In genomic region chr3:130179353-130179965, GRCh38 we compare ENCODE assay signal across 8 cellular contexts.
DNase-seq lines count a peak whose midpoint lies in the region; ATAC-seq and TF ChIP-seq lines count a peak whose summit lies in the region.
"Not testable (repeated sequence)": the region's sequence is repeated elsewhere in the genome, so short reads cannot be mapped to it uniquely, and the experiment has no call there.

No MANE protein-coding gene starts in this region.

- not testable (repeated sequence) for ATAC-seq in naive thymus-derived CD4-positive, alpha-beta T cell

- not testable (repeated sequence) for H3K9me3 ChIP-seq in naive thymus-derived CD4-positive, alpha-beta T cell (ENCODE audit: control insufficient read depth in 2 of 3, low read length in 3 of 3)

- not testable (repeated sequence) for TF ChIP-seq CTCF in GM12865 (IDR thresholded peaks at IDR 0.05; ENCODE audit: insufficient read depth, low read depth, low read length, missing control alignments); fibroblast of villous mesenchyme (IDR thresholded peaks at IDR 0.05; ENCODE audit: insufficient read depth, low read depth, low read length)

- H3K4me1 ChIP-seq in naive thymus-derived CD4-positive, alpha-beta T cell (ENCODE audit: control insufficient read depth in 2 of 2, insufficient read depth in 2 of 2, low read length in 2 of 2), result not testable (repeated sequence)

- H3K4me1 Mint-ChIP-seq in naive thymus-derived CD4-positive, alpha-beta T cell, result peaks cover 8 to 31% (median 21%) of the 10 kb centered on the region in 7 donors

- H3K9me3 Mint-ChIP-seq in naive thymus-derived CD4-positive, alpha-beta T cell, result not testable (repeated sequence)

- not testable (repeated sequence) for H3K36me3 Mint-ChIP-seq in naive thymus-derived CD4-positive, alpha-beta T cell

- POLR2A ChIA-PET in naive thymus-derived CD4-positive, alpha-beta T cell (lab: Charles Lee), result not testable (repeated sequence)

- H3K4me3 ChIP-seq in GM12865 (ENCODE audit: low read depth, low read length) (peak overlapping the region; percentile 38), fibroblast of villous mesenchyme (ENCODE audit: low read depth, low read length) (peak overlapping the region; percentile 43)
- H3K4me3 ChIP-seq in naive thymus-derived CD4-positive, alpha-beta T cell (ENCODE audit: low read length), result peak overlapping the region; percentile 48

- CTCF ChIA-PET in naive thymus-derived CD4-positive, alpha-beta T cell (lab: Charles Lee), result not testable (repeated sequence)

- not testable (repeated sequence) for H3K36me3 ChIP-seq in naive thymus-derived CD4-positive, alpha-beta T cell (ENCODE audit: control insufficient read depth in 2 of 3, insufficient read depth in 3 of 3, low read length in 3 of 3)

- H3K27me3 Mint-ChIP-seq in naive thymus-derived CD4-positive, alpha-beta T cell, result peaks cover 0 to 17% (median 0%) of the 10 kb centered on the region in 5 donors

- peak; percentile 50 for DNase-seq in GM12865 (ENCODE audit: low read depth)
- peak; percentile 8 for DNase-seq in NOMO-1 treated with dmso at 0.1 percent for 144 hours (lab: John Stamatoyannopoulos, UW; ENCODE audit: unreplicated experiment)
- DNase-seq in activated CD4-positive, alpha-beta T cell treated with anti-CD3 and anti-CD28 coated beads, Interleukin-2, amount 50 U/mL, for 48 hours, result peak; percentile 30 to 35
- DNase-seq in amniotic epithelial cell (ENCODE audit: low read depth), result peak; percentile 1
- peak; percentile 8 for DNase-seq in fibroblast of villous mesenchyme (ENCODE audit: low read depth)
- peak in 8 of 9 donors; percentile 26 to 74 (median 60) for DNase-seq in naive thymus-derived CD4-positive, alpha-beta T cell
- peak; percentile 6 to 15 for DNase-seq in stimulated activated CD4-positive, alpha-beta T cell treated with anti-CD3 and anti-CD28 coated beads, Interleukin-2, amount 100 ng/mL, for 48 hours
- DNase-seq in ureter (ENCODE audit: low spot score), result peak; percentile 48

- H3K27ac Mint-ChIP-seq in naive thymus-derived CD4-positive, alpha-beta T cell, result peak overlapping the region; percentile 84 to 95 (median 88)

- intact Hi-C loops in naive thymus-derived CD4-positive, alpha-beta T cell (cut with micrococcal nuclease), result loop anchor here (1.0 to 5.0 kb wide), 3 partner anchors 68 to 713 kb away; partner anchors contain the start of gene PIK3R4 (in 2 of the 2)

- H3K27me3 ChIP-seq in naive thymus-derived CD4-positive, alpha-beta T cell (ENCODE audit: control insufficient read depth in 2 of 2, insufficient read depth in 2 of 2, low read length in 2 of 2), result not testable (repeated sequence)

- peak overlapping the region; percentile 53 for H3K27ac ChIP-seq in naive thymus-derived CD4-positive, alpha-beta T cell (ENCODE audit: low read depth, low read length)

- peak overlapping the region; percentile 60 to 86 (median 80) for H3K4me3 Mint-ChIP-seq in naive thymus-derived CD4-positive, alpha-beta T cell

Comparison
In these comparisons a context has a peak if more than half of its experiments do, and no peak if none do; other contexts are left out.
1. DNase-seq: peak in every context shown above with its lines; median percentile 60 in naive thymus-derived CD4-positive, alpha-beta T cell; 50 in GM12865; 48 in ureter; 32 in activated CD4-positive, alpha-beta T cell treated with anti-CD3 and anti-CD28 coated beads, Interleukin-2, amount 50 U/mL, for 48 hours; 10 in stimulated activated CD4-positive, alpha-beta T cell treated with anti-CD3 and anti-CD28 coated beads, Interleukin-2, amount 100 ng/mL, for 48 hours; 8 in NOMO-1 treated with dmso at 0.1 percent for 144 hours; 8 in fibroblast of villous mesenchyme; 1 in amniotic epithelial cell.